ENCODE assay signal across 30 cellular contexts in the genomic region with DNA sequence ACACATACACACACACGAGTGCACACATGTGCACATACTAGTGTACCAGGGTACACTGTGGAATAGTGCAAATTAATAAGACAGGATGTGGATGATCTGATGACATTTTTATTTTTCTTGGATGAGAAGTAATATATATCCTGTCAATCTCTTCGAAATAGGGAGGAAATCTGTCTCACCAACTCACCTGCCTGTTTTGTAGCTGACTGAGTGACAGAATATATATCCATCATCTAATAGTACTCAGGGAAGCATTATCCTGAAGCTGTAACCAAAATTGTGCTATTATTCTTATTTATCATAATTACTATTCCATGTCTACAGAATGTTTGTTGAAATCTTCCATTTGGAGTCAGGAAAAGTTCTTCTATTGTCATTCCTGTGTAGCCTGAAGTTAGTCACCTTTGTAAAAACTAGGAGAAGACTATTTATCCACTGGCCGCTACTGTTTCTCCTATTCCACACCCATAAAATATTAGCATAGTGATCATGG.
"Had no signal": no experiment of that assay in that cellular context is flagged by ENCODE, and none has a peak within 500 bp of the region (broad histone marks: within the 10 kb centered on the region; RNA-seq: fewer than 3 reads in every experiment).

No MANE protein-coding gene starts in this region.

- H3K9me3 ChIP-seq: adrenal gland, ascending aorta, body of pancreas, breast epithelium had no signal

- H3K4me3 ChIP-seq: adrenal gland, ascending aorta, body of pancreas, breast epithelium, cardiac muscle cell had no signal

- H3K36me3 ChIP-seq: adrenal gland, ascending aorta, brain microvascular endothelial cell, cardiac muscle cell had no signal

- H3K4me1 ChIP-seq: adrenal gland, ascending aorta, body of pancreas, breast epithelium had no signal

- H3K27ac ChIP-seq: adrenal gland, ascending aorta, body of pancreas, brain microvascular endothelial cell, breast epithelium, cardiac muscle cell had no signal

- DNase-seq: activated effector memory CD4-positive, alpha-beta T cell treated with anti-CD3 and anti-CD28 coated beads, Interleukin-2, amount 50 U/mL, for 16 hours; activated effector memory CD4-positive, alpha-beta T cell treated with Interleukin-2 at 50 U/mL for 16 hours; activated gamma-delta T cell; activated gamma-delta T cell treated with Interleukin-2 at 50 U/mL for 16 hours; activated naive CD4-positive, alpha-beta T cell; activated naive CD4-positive, alpha-beta T cell treated with anti-CD3 and anti-CD28 coated beads for 36 hours; activated naive CD4-positive, alpha-beta T cell treated with anti-CD3 and anti-CD28 coated beads, Interleukin-2, amount 10 ng/mL, durations not matched to agents 7 days and 5 days; activated naive CD4-positive, alpha-beta T cell treated with anti-CD3 and anti-CD28 coated beads, Interleukin-2, amount 50 U/mL, for 16 hours; activated naive CD4-positive, alpha-beta T cell treated with Interleukin-2 at 50 U/mL for 16 hours; activated naive CD8-positive, alpha-beta T cell treated with anti-CD3 and anti-CD28 coated beads for 36 hours; activated naive CD8-positive, alpha-beta T cell treated with anti-CD3 and anti-CD28 coated beads, Interleukin-2, amount 10 ng/mL, durations not matched to agents 7 days and 5 days; activated naive CD8-positive, alpha-beta T cell treated with anti-CD3 and anti-CD28 coated beads, Interleukin-2, amount 50 U/mL, for 24 hours; activated T-cell treated with anti-CD3 and anti-CD28 coated beads, Interleukin-2, amount 50 U/mL, for 1 hour; activated T-cell treated with anti-CD3 and anti-CD28 coated beads, Interleukin-2, amount 50 U/mL, for 24 hours; activated T-cell treated with anti-CD3 and anti-CD28 coated beads, Interleukin-2, amount 50 U/mL, for 4 hours; activated T-cell treated with anti-CD3 and anti-CD28 coated beads, Interleukin-2, amount 50 U/mL, for 48 hours; activated T-cell treated with anti-CD3 and anti-CD28 coated beads, Interleukin-2, amount 50 U/mL, for 72 hours; adrenal gland; amniotic stem cell; amygdala; anterior cingulate cortex; aorta; body of pancreas; brain microvascular endothelial cell; caudate nucleus; central memory CD4-positive, alpha-beta T cell; cerebellar nuclear complex had no signal

- H3K27me3 ChIP-seq: adrenal gland, ascending aorta, body of pancreas, brain microvascular endothelial cell, breast epithelium, cardiac muscle cell had no signal
